ENCODE assay signal across 1 cellular context in genomic region chr1:15272009-15272781, GRCh38.
TF ChIP-seq lines count a peak whose summit lies in the region.

No MANE protein-coding gene starts in this region.

TF ChIP-seq in GM23338, 12 proteins besides CTCF, POLR2A, EP300 and RAD21 (continued from another document):
- no peak for TF ChIP-seq ZNF462 (CRISPR knock-in tag; IDR thresholded peaks at IDR 0.05)
- no peak for TF ChIP-seq EZH2phosphoT487 (IDR thresholded peaks at IDR 0.05; ENCODE audit: unreplicated experiment)
- TF ChIP-seq ZNF331 (CRISPR knock-in tag; IDR thresholded peaks at IDR 0.05; ENCODE audit: low read depth): no peak
- no peak for TF ChIP-seq NANOG (IDR thresholded peaks at IDR 0.05; ENCODE audit: borderline replicate concordance)
- TF ChIP-seq ETS1 (IDR thresholded peaks at IDR 0.05): no peak
- no peak for TF ChIP-seq POLR2AphosphoS5 (IDR thresholded peaks at IDR 0.05; ENCODE audit: low read depth)
TF ChIP-seq in GM23338: peak in this region for 0.
